13 cellular contexts compared by ENCODE assay signal in the genomic region with DNA sequence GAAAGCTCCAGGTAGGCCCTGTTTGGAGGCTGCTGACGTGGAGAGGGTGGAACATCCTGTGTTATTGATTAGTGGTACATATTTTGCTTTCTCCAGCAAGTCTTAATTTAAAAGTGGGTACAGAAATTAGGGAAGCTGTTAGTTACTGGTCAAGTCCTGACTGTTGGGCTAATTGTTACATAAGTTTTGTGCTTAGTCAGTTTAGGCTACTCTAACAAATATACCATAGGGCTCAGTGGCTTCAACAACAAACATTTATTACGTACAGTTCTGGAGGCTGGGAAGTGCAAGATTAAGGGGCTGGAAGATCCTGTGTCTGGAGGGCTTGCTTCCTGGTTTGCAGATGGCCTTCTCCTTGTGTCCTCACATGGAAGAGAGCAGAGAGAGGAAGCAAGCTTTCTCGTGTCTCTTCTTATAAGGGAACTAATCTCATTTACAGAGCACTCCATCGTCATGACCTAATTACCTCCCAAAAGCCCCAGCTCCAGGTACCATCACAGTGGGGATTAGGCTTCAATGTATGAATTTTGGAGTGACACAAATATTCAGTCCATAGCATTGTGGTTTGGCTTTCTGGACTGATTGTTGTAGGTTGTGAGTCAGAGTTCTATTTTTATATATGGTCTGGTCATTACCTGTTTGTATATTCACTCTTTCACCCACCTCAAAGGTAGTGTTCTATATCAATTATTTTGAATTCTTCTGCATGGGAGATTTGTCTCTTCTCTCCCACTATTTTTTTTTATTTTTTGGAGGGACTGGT. TPM values are rescaled to one million over a fixed set of nuclear protein-coding genes. Genes with fewer than 3 reads are reported as not detected.
A peak's percentile ranks its signal among the peaks of the same experiment; 100 is the strongest.
DNase-seq lines count a peak whose midpoint lies in the region; ATAC-seq, FAIRE-seq and TF ChIP-seq lines count a peak whose summit lies in the region.
"Had no signal": no experiment of that assay in that cellular context is flagged by ENCODE, and none has a peak within 500 bp of the region (broad histone marks: within the 10 kb centered on the region; RNA-seq: fewer than 3 reads in every experiment).

No MANE protein-coding gene starts in this region.

- DNase-seq in astrocyte (ENCODE audit: low read depth) (no peak), posterior cingulate gyrus (no peak), colonic mucosa (no peak), HTR-8/SVneo (ENCODE audit: insufficient read length, low spot score) (no peak), DMS79 treated with DMSO at 0.1 percent for 48 hours (lab: John Stamatoyannopoulos, UW) (no peak)
- DNase-seq: brain microvascular endothelial cell, DND-41, foreskin fibroblast, NCI-H1930 had no signal

- H3K4me3 Mint-ChIP-seq in astrocyte (ENCODE audit: unreplicated experiment), result no peak overlapping the region

- H3K79me2 ChIP-seq in astrocyte (ENCODE audit: insufficient read depth, low read length), result peaks cover 61% of the 10 kb centered on the region

- peaks cover 33% of the 10 kb centered on the region for H3K4me1 Mint-ChIP-seq in astrocyte (ENCODE audit: low read depth, unreplicated experiment)

- no peaks in the 10 kb centered on the region for H3K27me3 Mint-ChIP-seq in astrocyte (ENCODE audit: low read depth, unreplicated experiment)

- no peak overlapping the region for H3K27ac Mint-ChIP-seq in astrocyte (ENCODE audit: unreplicated experiment)

- no peaks in the 10 kb centered on the region for H3K27me3 ChIP-seq in astrocyte (ENCODE audit: insufficient read depth, low read length)
- no peaks in the 10 kb centered on the region for H3K27me3 ChIP-seq in colonic mucosa
- H3K27me3 ChIP-seq: brain microvascular endothelial cell, suprapubic skin had no signal

- H3K4me3 ChIP-seq in astrocyte (ENCODE audit: insufficient read depth, low read depth, low read length) (no peak overlapping the region), colonic mucosa (no peak overlapping the region)
- H3K4me3 ChIP-seq: suprapubic skin had no signal

- H3K9me3 Mint-ChIP-seq in astrocyte (ENCODE audit: unreplicated experiment), result peaks cover 2% of the 10 kb centered on the region

- FAIRE-seq in astrocyte (lab: Jason Lieb, UNC), result no peak
- no peak for FAIRE-seq in HTR-8/SVneo (lab: Jason Lieb, UNC)

- ATAC-seq in GM18867 (IDR thresholded peaks at IDR 0.05; ENCODE audit: unreplicated experiment) (peak; percentile 60), GM21576 (IDR thresholded peaks at IDR 0.05; ENCODE audit: unreplicated experiment) (peak; percentile 60), HG03175 (IDR thresholded peaks at IDR 0.05; ENCODE audit: unreplicated experiment) (peak; percentile 74)

- no peak overlapping the region for H2AFZ ChIP-seq in astrocyte (ENCODE audit: low read depth, low read length)

- no peaks in the 10 kb centered on the region for H3K36me3 ChIP-seq in astrocyte (ENCODE audit: insufficient read depth, low read length)
- H3K36me3 ChIP-seq in colonic mucosa, result no peaks in the 10 kb centered on the region
- H3K36me3 ChIP-seq: brain microvascular endothelial cell, suprapubic skin had no signal

- no peaks in the 10 kb centered on the region for H3K4me1 ChIP-seq in astrocyte (ENCODE audit: insufficient read depth, low read length)
- no peaks in the 10 kb centered on the region for H3K4me1 ChIP-seq in colonic mucosa

- intact Hi-C loops in posterior cingulate gyrus (cut with DNase I), result no loop called here
- intact Hi-C loops in colonic mucosa (cut with DNase I), result no loop called here

- no peak overlapping the region for H3K9ac ChIP-seq in astrocyte (ENCODE audit: low read length)
- no peak overlapping the region for H3K9ac ChIP-seq in colonic mucosa (ENCODE audit: low read depth in 2 of 2, low read length in 2 of 2)

- no peak overlapping the region for H3K27ac ChIP-seq in astrocyte (ENCODE audit: low read depth, low read length)
- no peak overlapping the region for H3K27ac ChIP-seq in colonic mucosa
- H3K27ac ChIP-seq: brain microvascular endothelial cell, suprapubic skin had no signal

- H3K9me3 ChIP-seq in astrocyte (ENCODE audit: insufficient read depth, low read depth, low read length) (no peaks in the 10 kb centered on the region), colonic mucosa (no peaks in the 10 kb centered on the region)
- H3K9me3 ChIP-seq: suprapubic skin had no signal

- peaks cover 4% of the 10 kb centered on the region for H3K36me3 Mint-ChIP-seq in astrocyte (ENCODE audit: low read depth, unreplicated experiment)

- peaks cover 48% of the 10 kb centered on the region for H4K20me1 ChIP-seq in astrocyte (ENCODE audit: insufficient read depth, low read length)

- peak overlapping the region; percentile 3 for H3K4me2 ChIP-seq in astrocyte (ENCODE audit: low read length)

- no peak for TF ChIP-seq CTCF in astrocyte (IDR thresholded peaks at IDR 0.05; ENCODE audit: insufficient read depth, low read depth, low read length)
- no peak for TF ChIP-seq CTCF in colonic mucosa (IDR thresholded peaks at IDR 0.05)

RNA-seq across cellular contexts. Expression of gene ST7, which starts 17.0 kb away (rescaled TPM):
- total RNA-seq in astrocyte (37.9 and 39.3 TPM in 2 replicates), colonic mucosa (10 to 100 TPM; 10.6 to 12.2 TPM)
